1 cellular context compared by ENCODE assay signal in the genomic region with DNA sequence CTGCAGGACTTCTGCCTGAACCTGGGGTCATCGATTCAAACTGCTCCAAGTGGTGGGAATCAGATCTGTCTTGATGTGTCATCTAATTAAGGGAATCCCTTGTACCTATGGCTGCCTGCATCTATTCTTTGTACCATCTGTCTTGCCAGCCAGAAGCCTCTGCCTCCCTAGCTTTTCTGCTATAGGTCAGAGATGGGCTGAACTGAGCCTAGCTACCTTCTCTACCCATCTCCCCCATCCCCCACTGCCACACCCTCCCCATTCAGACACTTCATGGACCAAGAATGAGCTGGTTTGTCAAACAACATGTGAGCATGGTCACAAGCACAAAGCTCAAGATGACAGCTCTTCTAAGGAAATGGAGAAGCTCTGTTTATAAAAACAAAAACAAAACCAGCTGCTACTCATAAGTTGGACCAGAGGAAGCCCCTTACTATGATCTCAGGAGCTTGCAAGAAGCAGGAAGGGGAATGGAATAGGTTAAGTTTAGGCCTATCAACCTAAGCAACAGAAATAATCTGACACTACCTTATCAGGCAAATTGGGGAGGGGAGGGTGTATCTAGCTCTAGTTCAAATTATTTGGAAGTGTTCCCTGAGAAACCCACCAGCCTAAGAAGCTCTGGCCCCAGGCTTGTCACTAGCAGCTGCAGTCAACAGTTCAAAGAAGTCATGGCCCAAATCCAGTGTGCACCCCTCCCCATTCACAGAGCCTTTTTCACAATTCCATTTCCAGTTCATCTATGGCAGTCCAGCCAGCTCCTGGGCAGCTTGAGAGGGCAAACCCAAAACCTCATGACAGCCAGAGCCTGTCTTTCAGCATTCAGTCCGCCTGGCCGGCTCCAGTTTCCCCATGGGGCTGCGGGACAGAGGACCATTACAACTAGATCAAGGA.
A peak's percentile ranks its signal among the peaks of the same experiment; 100 is the strongest.
TF ChIP-seq lines count a peak whose summit lies in the region.

No MANE protein-coding gene starts in this region.

TF ChIP-seq in HepG2, 621 proteins besides CTCF, POLR2A, EP300 and RAD21:
- TF ChIP-seq RBM22 (optimal IDR thresholded peaks at IDR 0.05; ENCODE audit: low read length) (peak; percentile 47), POLR2AphosphoS5 (IDR thresholded peaks at IDR 0.05; ENCODE audit: low read depth, low read length) (peak; percentile 22; the same call in 1 of the 2 replicates), SMAD9 (CRISPR knock-in tag; IDR thresholded peaks at IDR 0.05) (no peak), POLR2AphosphoS2 (IDR thresholded peaks at IDR 0.05; ENCODE audit: low read depth, low read length) (peak; percentile 2; the same call in 1 of the 2 replicates)
